In genomic region chr4:108115168-108115526, GRCh38 we compare ENCODE assay signal across 17 cellular contexts. TPM values are rescaled to one million over a fixed set of nuclear protein-coding genes. Genes with fewer than 3 reads are reported as not detected.
DNase-seq lines count a peak whose midpoint lies in the region; ATAC-seq and TF ChIP-seq lines count a peak whose summit lies in the region.
"Had no signal": no experiment of that assay in that cellular context is flagged by ENCODE, and none has a peak within 500 bp of the region (broad histone marks: within the 10 kb centered on the region; RNA-seq: fewer than 3 reads in every experiment).

No MANE protein-coding gene starts in this region.

- intact Hi-C loops in activated CD4-positive, alpha-beta T cell treated with anti-CD3 and anti-CD28 coated beads for 36 hours (cut with DNase I, micrococcal nuclease): no loop called here

- no peak for DNase-seq in activated CD4-positive, alpha-beta T cell treated with anti-CD3 and anti-CD28 coated beads for 36 hours
- DNase-seq in activated CD4-positive, alpha-beta T cell treated with anti-CD3 and anti-CD28 coated beads, Interleukin-2, amount 50 U/mL, for 48 hours: no peak
- DNase-seq in CD4-positive, CD25-positive, alpha-beta regulatory T cell: no peak
- DNase-seq in activated CD8-positive, alpha-beta T cell treated with anti-CD3 and anti-CD28 coated beads, Interleukin-2, amount 10 ng/mL, durations not matched to agents 7 days and 5 days: no peak
- DNase-seq in mesothelial cell of epicardium (ENCODE audit: low spot score in 2 of 2, unreplicated experiment in 2 of 2) (no peak), GM19238 (ENCODE audit: insufficient read length, low spot score) (no peak), NCI-H1417 (lab: John Stamatoyannopoulos, UW) (no peak)
- DNase-seq: activated CD8-positive, alpha-beta memory T cell treated with anti-CD3 and anti-CD28 coated beads, Interleukin-2, amount 50 U/mL, for 48 hours; Calu3; foreskin keratinocyte; left cardiac atrium; NCI-H1105 treated with DMSO at 0.1 percent for 48 hours; upper lobe of right lung had no signal

- H3K36me3 ChIP-seq in CD4-positive, CD25-positive, alpha-beta regulatory T cell (ENCODE audit: control insufficient read depth, insufficient read depth, low read length): peaks cover 22% of the 10 kb centered on the region
- H3K36me3 ChIP-seq: upper lobe of right lung had no signal

- no peak for TF ChIP-seq CTCF in mesothelial cell of epicardium (IDR thresholded peaks at IDR 0.05; ENCODE audit: unreplicated experiment)

- CTCF ChIA-PET in activated CD4-positive, alpha-beta T cell treated with anti-CD3 and anti-CD28 coated beads for 36 hours (lab: Charles Lee): interaction anchor here (1.0 to 7.8 kb wide), 13 partner anchors 8 to 85 kb away, joined by 3 to 46 read pairs (median 7); no protein-coding TSS in a partner anchor
- CTCF ChIA-PET in activated CD8-positive, alpha-beta T cell treated with anti-CD3 and anti-CD28 coated beads, Interleukin-2, amount 10 ng/mL, durations not matched to agents 7 days and 5 days (lab: Charles Lee): interaction anchor here (0.8 to 3.4 kb wide), 16 partner anchors 8 to 397 kb away, joined by 3 to 23 read pairs (median 4); partner anchors contain the start of gene LEF1

- peaks cover 55% of the 10 kb centered on the region for H3K36me3 Mint-ChIP-seq in activated CD4-positive, alpha-beta T cell treated with anti-CD3 and anti-CD28 coated beads for 36 hours (ENCODE audit: low read depth)
- H3K36me3 Mint-ChIP-seq in CD4-positive, CD25-positive, alpha-beta regulatory T cell: peaks cover 38% of the 10 kb centered on the region
- H3K36me3 Mint-ChIP-seq in activated CD8-positive, alpha-beta T cell treated with anti-CD3 and anti-CD28 coated beads, Interleukin-2, amount 10 ng/mL, durations not matched to agents 7 days and 5 days (ENCODE audit: low read depth): peaks cover 62% of the 10 kb centered on the region
- H3K36me3 Mint-ChIP-seq in mesothelial cell of epicardium: no peaks in the 10 kb centered on the region
- H3K36me3 Mint-ChIP-seq: IgD-negative memory B cell had no signal

- H3K9me3 Mint-ChIP-seq in activated CD4-positive, alpha-beta T cell treated with anti-CD3 and anti-CD28 coated beads for 36 hours (ENCODE audit: low read depth): no peaks in the 10 kb centered on the region
- H3K9me3 Mint-ChIP-seq in CD4-positive, CD25-positive, alpha-beta regulatory T cell: no peaks in the 10 kb centered on the region
- H3K9me3 Mint-ChIP-seq in activated CD8-positive, alpha-beta T cell treated with anti-CD3 and anti-CD28 coated beads, Interleukin-2, amount 10 ng/mL, durations not matched to agents 7 days and 5 days (ENCODE audit: insufficient read depth): no peaks in the 10 kb centered on the region
- no peaks in the 10 kb centered on the region for H3K9me3 Mint-ChIP-seq in mesothelial cell of epicardium

- no peaks in the 10 kb centered on the region for H3K27me3 Mint-ChIP-seq in activated CD4-positive, alpha-beta T cell treated with anti-CD3 and anti-CD28 coated beads for 36 hours
- H3K27me3 Mint-ChIP-seq in CD4-positive, CD25-positive, alpha-beta regulatory T cell: no peaks in the 10 kb centered on the region
- no peaks in the 10 kb centered on the region for H3K27me3 Mint-ChIP-seq in activated CD8-positive, alpha-beta T cell treated with anti-CD3 and anti-CD28 coated beads, Interleukin-2, amount 10 ng/mL, durations not matched to agents 7 days and 5 days (ENCODE audit: low read depth)
- H3K27me3 Mint-ChIP-seq in mesothelial cell of epicardium (ENCODE audit: low read depth): no peaks in the 10 kb centered on the region

- H3K4me3 ChIP-seq in CD4-positive, CD25-positive, alpha-beta regulatory T cell (ENCODE audit: low read depth, low read length): peak overlapping the region; percentile 57
- H3K4me3 ChIP-seq: A549, upper lobe of right lung had no signal

- peaks cover 100% of the 10 kb centered on the region for H3K4me1 ChIP-seq in CD4-positive, CD25-positive, alpha-beta regulatory T cell (ENCODE audit: control insufficient read depth, insufficient read depth, low read length, poor library complexity, severe bottlenecking)
- H3K4me1 ChIP-seq: foreskin keratinocyte, upper lobe of right lung had no signal

- no peak for ATAC-seq in activated CD4-positive, alpha-beta T cell treated with anti-CD3 and anti-CD28 coated beads for 36 hours
- ATAC-seq in CD4-positive, CD25-positive, alpha-beta regulatory T cell (ENCODE audit: low read depth in 2 of 2): no peak
- no peak for ATAC-seq in activated CD8-positive, alpha-beta T cell treated with anti-CD3 and anti-CD28 coated beads, Interleukin-2, amount 10 ng/mL, durations not matched to agents 7 days and 5 days
- ATAC-seq in GM18505 (IDR thresholded peaks at IDR 0.05; ENCODE audit: unreplicated experiment): no peak
- ATAC-seq: A549, esophagus mucosa, foreskin keratinocyte, left cardiac atrium had no signal

- peaks cover 97% of the 10 kb centered on the region for H3K4me1 Mint-ChIP-seq in activated CD4-positive, alpha-beta T cell treated with anti-CD3 and anti-CD28 coated beads for 36 hours
- H3K4me1 Mint-ChIP-seq in CD4-positive, CD25-positive, alpha-beta regulatory T cell: peaks cover 64 to 99% (median 85%) of the 10 kb centered on the region in 4 donors
- peaks cover 93% of the 10 kb centered on the region for H3K4me1 Mint-ChIP-seq in activated CD8-positive, alpha-beta T cell treated with anti-CD3 and anti-CD28 coated beads, Interleukin-2, amount 10 ng/mL, durations not matched to agents 7 days and 5 days (ENCODE audit: low read depth)
- peaks cover 77% of the 10 kb centered on the region for H3K4me1 Mint-ChIP-seq in mesothelial cell of epicardium

- peak overlapping the region; percentile 82 for H3K27ac ChIP-seq in CD4-positive, CD25-positive, alpha-beta regulatory T cell (ENCODE audit: insufficient read depth, low read length, poor library complexity, severe bottlenecking)
- H3K27ac ChIP-seq: A549, foreskin keratinocyte, upper lobe of right lung had no signal

- TF ChIP-seq POLR2A in GM18505 (IDR thresholded peaks at IDR 0.05; ENCODE audit: borderline replicate concordance, extremely low read depth, insufficient read depth, insufficient read length): no peak

- H3K9me3 ChIP-seq in CD4-positive, CD25-positive, alpha-beta regulatory T cell (ENCODE audit: control insufficient read depth in 2 of 2, low read length in 2 of 2): no peaks in the 10 kb centered on the region
- H3K9me3 ChIP-seq: A549, upper lobe of right lung had no signal

- H3K4me3 Mint-ChIP-seq in activated CD4-positive, alpha-beta T cell treated with anti-CD3 and anti-CD28 coated beads for 36 hours: peak overlapping the region; percentile 26
- peak overlapping the region; percentile 8 to 81 (median 63) for H3K4me3 Mint-ChIP-seq in CD4-positive, CD25-positive, alpha-beta regulatory T cell
- H3K4me3 Mint-ChIP-seq in activated CD8-positive, alpha-beta T cell treated with anti-CD3 and anti-CD28 coated beads, Interleukin-2, amount 10 ng/mL, durations not matched to agents 7 days and 5 days: peak overlapping the region; percentile 58
- no peak overlapping the region for H3K4me3 Mint-ChIP-seq in mesothelial cell of epicardium
- H3K4me3 Mint-ChIP-seq: IgD-negative memory B cell had no signal

- no peaks in the 10 kb centered on the region for H3K27me3 ChIP-seq in CD4-positive, CD25-positive, alpha-beta regulatory T cell (ENCODE audit: control insufficient read depth, insufficient read depth, low read length)
- H3K27me3 ChIP-seq: foreskin keratinocyte, upper lobe of right lung had no signal

- POLR2A ChIA-PET in activated CD4-positive, alpha-beta T cell treated with anti-CD3 and anti-CD28 coated beads for 36 hours (lab: Charles Lee): interaction anchor here (0.5 to 2.2 kb wide), 8 partner anchors 13 to 352 kb away, joined by 3 to 14 read pairs (median 4); partner anchors contain the start of gene LEF1
- POLR2A ChIA-PET in activated CD8-positive, alpha-beta T cell treated with anti-CD3 and anti-CD28 coated beads, Interleukin-2, amount 10 ng/mL, durations not matched to agents 7 days and 5 days (lab: Charles Lee): interaction anchor here (0.6 to 2.5 kb wide), 6 partner anchors 12 to 79 kb away, joined by 3 to 9 read pairs (median 4); partner anchors contain the start of gene LEF1

- peak overlapping the region; percentile 87 for H3K27ac Mint-ChIP-seq in activated CD4-positive, alpha-beta T cell treated with anti-CD3 and anti-CD28 coated beads for 36 hours
- peak overlapping the region; percentile 70 to 99 (median 89) for H3K27ac Mint-ChIP-seq in CD4-positive, CD25-positive, alpha-beta regulatory T cell
- H3K27ac Mint-ChIP-seq in activated CD8-positive, alpha-beta T cell treated with anti-CD3 and anti-CD28 coated beads, Interleukin-2, amount 10 ng/mL, durations not matched to agents 7 days and 5 days: peak overlapping the region; percentile 85
- peak overlapping the region; percentile 43 for H3K27ac Mint-ChIP-seq in mesothelial cell of epicardium
- H3K27ac Mint-ChIP-seq: IgD-negative memory B cell had no signal

RNA-seq across cellular contexts. Expression of gene LEF1, which starts 53.6 kb away (rescaled TPM):
- 100 to 1,000 TPM; 175 to 302 TPM for total RNA-seq in activated CD4-positive, alpha-beta T cell treated with anti-CD3 and anti-CD28 coated beads for 36 hours
- 469 TPM for total RNA-seq in CD4-positive, CD25-positive, alpha-beta regulatory T cell
- polyA plus RNA-seq in CD4-positive, CD25-positive, alpha-beta regulatory T cell: 100 to 1,000 TPM; 465 to 627 (median 565) TPM
- 100 to 1,000 TPM; 205 to 246 TPM for total RNA-seq in activated CD8-positive, alpha-beta T cell treated with anti-CD3 and anti-CD28 coated beads, Interleukin-2, amount 10 ng/mL, durations not matched to agents 7 days and 5 days
- total RNA-seq in mesothelial cell of epicardium: 72.4 to 76.8 TPM (median 76.6 TPM) in 3 replicates
- total RNA-seq: Calu3 had no signal
- polyA plus RNA-seq: A549 had no signal
